Comparison of ENCODE assay signal across 25 cellular contexts in genomic region chr5:143013176-143013575, GRCh38.
DNase-seq lines count a peak whose midpoint lies in the region; ATAC-seq, FAIRE-seq and TF ChIP-seq lines count a peak whose summit lies in the region.
"Had no signal": no experiment of that assay in that cellular context is flagged by ENCODE, and none has a peak within 500 bp of the region (broad histone marks: within the 10 kb centered on the region; RNA-seq: fewer than 3 reads in every experiment).

No MANE protein-coding gene starts in this region.

- POLR2A ChIA-PET in HepG2 (lab: Yijun Ruan, JAX) = no interaction called here

- no peak for FAIRE-seq in HepG2 (lab: Jason Lieb, UNC)
- FAIRE-seq: A204.1, D721Med, G401.6, GM12891, GM19239 had no signal

- BruUV-seq in HepG2 (replicated peaks; lab: Mats Ljungman, UMichigan) = no TSS peak

- H3K27ac Mint-ChIP-seq in T-helper 17 cell (peak overlapping the region; percentile 73), immature natural killer cell (peak overlapping the region in 5 of 6 donors; percentile 34 to 84 (median 67)), progenitor cell of endocrine pancreas (no peak overlapping the region)
- H3K27ac Mint-ChIP-seq in effector memory CD8-positive, alpha-beta T cell = peak overlapping the region; percentile 10 to 71
- H3K27ac Mint-ChIP-seq: CD4-positive, CD25-positive, alpha-beta regulatory T cell had no signal

- no peaks in the 10 kb centered on the region for H3K79me2 ChIP-seq in HepG2 (ENCODE audit: insufficient read depth, low read length)

- no peak for DNase-seq in HepG2 (ENCODE audit: low spot score)
- no peak for DNase-seq in right lobe of liver
- DNase-seq in T-helper 17 cell = no peak
- no peak for DNase-seq in effector memory CD8-positive, alpha-beta T cell
- DNase-seq in immature natural killer cell = no peak
- DNase-seq in NCI-H1092 (lab: John Stamatoyannopoulos, UW) = no peak
- no peak for DNase-seq in progenitor cell of endocrine pancreas (ENCODE audit: low spot score, unreplicated experiment)
- DNase-seq: 8988T; ACHN; BE2C; C1 segment of cervical spinal cord; Caco-2; Calu3; CD4-positive, alpha-beta memory T cell; CD4-positive, CD25-positive, alpha-beta regulatory T cell; DMS79 treated with DMSO at 0.1 percent for 48 hours; GF-D8 had no signal

- ATAC-seq in HepG2 (no peak), right lobe of liver (no peak), T-helper 17 cell (no peak), esophagus mucosa (no peak)
- no peak for ATAC-seq in effector memory CD8-positive, alpha-beta T cell (replicated peaks)

- H2AFZ ChIP-seq in HepG2 (ENCODE audit: low read length) = no peak overlapping the region

- TF ChIP-seq POLR2A in HepG2 (IDR thresholded peaks at IDR 0.05; ENCODE audit: insufficient read depth in 1 of 2, low read depth in 2 of 2, low read length in 2 of 2) (no peak), right lobe of liver (IDR thresholded peaks at IDR 0.05) (no peak)

- H3K4me3 ChIP-seq in HepG2 (replicated peaks in 1 of 3; ENCODE audit: insufficient read depth in 1 of 3, low read depth in 2 of 3, low read length in 3 of 3) (no peak overlapping the region), right lobe of liver (no peak overlapping the region)
- H3K4me3 ChIP-seq: BLaER1 had no signal

- H3K9me3 ChIP-seq in HepG2 (ENCODE audit: low read length) = no peaks in the 10 kb centered on the region
- no peaks in the 10 kb centered on the region for H3K9me3 ChIP-seq in right lobe of liver
- no peaks in the 10 kb centered on the region for H3K9me3 ChIP-seq in T-helper 17 cell (ENCODE audit: control insufficient read depth, low read length, poor library complexity, severe bottlenecking)
- H3K9me3 ChIP-seq: BE2C, Caco-2 had no signal

- peaks cover 0 to 2% of the 10 kb centered on the region in 2 experiments; a peak in 3 of 5 replicates for H3K36me3 ChIP-seq in HepG2 (replicated peaks in 1 of 2; ENCODE audit: control insufficient read depth in 1 of 2, insufficient read depth in 2 of 2, low read length in 2 of 2)
- H3K36me3 ChIP-seq in right lobe of liver = no peaks in the 10 kb centered on the region
- H3K36me3 ChIP-seq: BE2C had no signal

- H4K20me1 ChIP-seq in HepG2 (ENCODE audit: insufficient read depth, low read length) = no peaks in the 10 kb centered on the region
- H4K20me1 ChIP-seq: BLaER1 had no signal

- CTCF ChIA-PET in HepG2 (lab: Yijun Ruan, JAX; ENCODE audit: low intra/inter-chr PET ratio, low total read pairs) = no interaction called here

- TF ChIP-seq EP300 in HepG2 (IDR thresholded peaks at IDR 0.05; ENCODE audit: low read depth in 2 of 2, low read length in 2 of 2) = no peak
- TF ChIP-seq EP300 in HepG2 (CRISPR knock-in tag; IDR thresholded peaks at IDR 0.05; ENCODE audit: borderline replicate concordance) = no peak

- H3K36me3 Mint-ChIP-seq in T-helper 17 cell (ENCODE audit: low read depth) (no peaks in the 10 kb centered on the region), immature natural killer cell (peaks cover 14 to 25% (median 20%) of the 10 kb centered on the region in 3 donors), progenitor cell of endocrine pancreas (ENCODE audit: insufficient read depth) (peaks cover 2% of the 10 kb centered on the region)
- peaks cover 16% of the 10 kb centered on the region for H3K36me3 Mint-ChIP-seq in effector memory CD8-positive, alpha-beta T cell (ENCODE audit: insufficient read depth)

- no peaks in the 10 kb centered on the region for H3K27me3 ChIP-seq in HepG2 (ENCODE audit: control insufficient read depth in 1 of 2, insufficient read depth in 2 of 2, low read length in 2 of 2)
- no peaks in the 10 kb centered on the region for H3K27me3 ChIP-seq in right lobe of liver
- H3K27me3 ChIP-seq: BE2C, BLaER1 had no signal

- no peak overlapping the region for H3K9ac ChIP-seq in HepG2 (ENCODE audit: insufficient read depth, low read depth, low read length)
- H3K9ac ChIP-seq: BLaER1 had no signal

- WGBS in HepG2 (ENCODE audit: low lambda C conversion rate) = 95% methylated on average over 2 of the region's 2 CpGs
- 57% methylated on average over 2 of the region's 2 CpGs for WGBS in right lobe of liver (ENCODE audit: insufficient coverage, low coverage, low lambda C conversion rate, missing lambda C conversion rate)

- TF ChIP-seq CTCF in HepG2 (CRISPR knock-in tag; IDR thresholded peaks at IDR 0.05) = no peak
- no peak for TF ChIP-seq CTCF in right lobe of liver (IDR thresholded peaks at IDR 0.05)
- TF ChIP-seq CTCF in progenitor cell of endocrine pancreas (IDR thresholded peaks at IDR 0.05; ENCODE audit: unreplicated experiment) = no peak

- no peak overlapping the region for H3K4me3 Mint-ChIP-seq in T-helper 17 cell
- no peak overlapping the region for H3K4me3 Mint-ChIP-seq in effector memory CD8-positive, alpha-beta T cell
- no peak overlapping the region for H3K4me3 Mint-ChIP-seq in immature natural killer cell
- H3K4me3 Mint-ChIP-seq in progenitor cell of endocrine pancreas (ENCODE audit: low read depth) = no peak overlapping the region
- H3K4me3 Mint-ChIP-seq: CD14-positive monocyte; CD4-positive, alpha-beta memory T cell; CD4-positive, CD25-positive, alpha-beta regulatory T cell had no signal

- H3K27me3 Mint-ChIP-seq in T-helper 17 cell = no peaks in the 10 kb centered on the region
- H3K27me3 Mint-ChIP-seq in effector memory CD8-positive, alpha-beta T cell = no peaks in the 10 kb centered on the region
- H3K27me3 Mint-ChIP-seq in immature natural killer cell (ENCODE audit: low read depth in 3 of 3) = peaks cover 7 to 14% (median 14%) of the 10 kb centered on the region in 3 donors
- no peaks in the 10 kb centered on the region for H3K27me3 Mint-ChIP-seq in progenitor cell of endocrine pancreas
- H3K27me3 Mint-ChIP-seq: CD4-positive, alpha-beta memory T cell; CD4-positive, CD25-positive, alpha-beta regulatory T cell had no signal

- no peaks in the 10 kb centered on the region for H3K9me3 Mint-ChIP-seq in effector memory CD8-positive, alpha-beta T cell
- no peaks in the 10 kb centered on the region for H3K9me3 Mint-ChIP-seq in immature natural killer cell
- H3K9me3 Mint-ChIP-seq in progenitor cell of endocrine pancreas (ENCODE audit: low read depth) = peaks cover 2% of the 10 kb centered on the region
- H3K9me3 Mint-ChIP-seq: CD14-positive monocyte; CD4-positive, alpha-beta memory T cell; CD4-positive, CD25-positive, alpha-beta regulatory T cell had no signal

- H3K27ac ChIP-seq in HepG2 (ENCODE audit: extremely low read length, insufficient read depth, low read length) (no peak overlapping the region), right lobe of liver (no peak overlapping the region)
- H3K27ac ChIP-seq: BLaER1 had no signal

- H3K4me1 Mint-ChIP-seq in T-helper 17 cell = peaks cover 14% of the 10 kb centered on the region
- H3K4me1 Mint-ChIP-seq in effector memory CD8-positive, alpha-beta T cell (ENCODE audit: low read depth in 2 of 2) = peaks cover 21% of the 10 kb centered on the region in 2 donors
- H3K4me1 Mint-ChIP-seq in immature natural killer cell = peaks cover 36 to 53% of the 10 kb centered on the region in 2 donors
- H3K4me1 Mint-ChIP-seq in progenitor cell of endocrine pancreas (ENCODE audit: low read depth) = peaks cover 18% of the 10 kb centered on the region

- in situ Hi-C loops in HepG2 (cut with HindIII; ENCODE audit: extremely low pct_ligation_motif_present, low pct_unique_long_range_greater_than_20kb) = no loop called here

- TF ChIP-seq RAD21 in HepG2 (CRISPR knock-in tag; IDR thresholded peaks at IDR 0.05) = no peak

- H3K4me2 ChIP-seq in HepG2 (ENCODE audit: low read depth, low read length) = no peak overlapping the region
- H3K4me2 ChIP-seq: BLaER1 had no signal

- H3K4me1 ChIP-seq in HepG2 (ENCODE audit: insufficient read depth, low read length) (peaks cover 41% of the 10 kb centered on the region), right lobe of liver (no peaks in the 10 kb centered on the region)
- H3K4me1 ChIP-seq: BE2C, BLaER1 had no signal

- intact Hi-C loops in HepG2 (cut with micrococcal nuclease; ENCODE audit: unreplicated experiment) (loop anchor here (5.0 kb wide), 1 partner anchor 814 kb away; no protein-coding TSS in a partner anchor), right lobe of liver (cut with DNase I) (no loop called here)

TF ChIP-seq in HepG2, 621 proteins besides CTCF, POLR2A, EP300 and RAD21:
- TF ChIP-seq SP5 (CRISPR knock-in tag; IDR thresholded peaks at IDR 0.05; ENCODE audit: borderline replicate concordance, low read depth) (no peak), KDM2A (CRISPR knock-in tag; IDR thresholded peaks at IDR 0.05; ENCODE audit: borderline replicate concordance, low read depth) (no peak), ESRRA (CRISPR knock-in tag; IDR thresholded peaks at IDR 0.05; ENCODE audit: low read depth) (no peak), MXD4 (CRISPR knock-in tag; IDR thresholded peaks at IDR 0.05) (no peak), GTF2F1 (IDR thresholded peaks at IDR 0.05; ENCODE audit: low read length) (no peak), MAFF (IDR thresholded peaks at IDR 0.05; ENCODE audit: low read depth, low read length) (peak; percentile 39; the same call in 1 of the 2 replicates), SUZ12 (IDR thresholded peaks at IDR 0.05; ENCODE audit: low read depth, low read length) (no peak), TFDP2 (CRISPR knock-in tag; IDR thresholded peaks at IDR 0.05) (no peak), ZNF75D (CRISPR knock-in tag; IDR thresholded peaks at IDR 0.05; ENCODE audit: borderline replicate concordance) (no peak), ATF7 (IDR thresholded peaks at IDR 0.05) (no peak), ATF7 (CRISPR knock-in tag; IDR thresholded peaks at IDR 0.05) (no peak), MAFK (conservative IDR thresholded peaks at IDR 0.05 in 1 of 2, IDR thresholded peaks at IDR 0.05 in 1 of 2; ENCODE audit: low read length in 2 of 2) (peak; percentile 41 to 76; a peak in 3 of 4 replicates), ZMYM2 (CRISPR knock-in tag; IDR thresholded peaks at IDR 0.05) (no peak), SRSF1 (optimal IDR thresholded peaks at IDR 0.05; ENCODE audit: low read depth, low read length) (no peak)
